9 cellular contexts compared by ENCODE assay signal in genomic region chr1:101128211-101128727, GRCh38.
A peak's percentile ranks its signal among the peaks of the same experiment; 100 is the strongest.
DNase-seq lines count a peak whose midpoint lies in the region; ATAC-seq and TF ChIP-seq lines count a peak whose summit lies in the region.
"Had no signal": no experiment of that assay in that cellular context is flagged by ENCODE, and none has a peak within 500 bp of the region (broad histone marks: within the 10 kb centered on the region; RNA-seq: fewer than 3 reads in every experiment).

No MANE protein-coding gene starts in this region.

- H3F3A ChIP-seq in DOHH2 (ENCODE audit: control insufficient read depth, insufficient read depth): peaks cover 10% of the 10 kb centered on the region

- TF ChIP-seq CTCF in DOHH2 (IDR thresholded peaks at IDR 0.05; ENCODE audit: low read depth, low read length, poor library complexity, severe bottlenecking): no peak

- no peaks in the 10 kb centered on the region for H3K36me3 ChIP-seq in DOHH2 (ENCODE audit: control insufficient read depth, low read length)
- H3K36me3 ChIP-seq: neutrophil had no signal

- DNase-seq in activated effector memory CD4-positive, alpha-beta T cell treated with anti-CD3 and anti-CD28 coated beads, Interleukin-2, amount 50 U/mL, for 16 hours: peak; percentile 66
- DNase-seq in middle frontal gyrus (ENCODE audit: extremely low spot score, low spot score) (no peak), NCI-H2171 treated with DMSO at 0.1 percent for 48 hours (lab: John Stamatoyannopoulos, UW) (no peak), iPS-NIHi7 (ENCODE audit: extremely low spot score) (no peak), HuH-7 (ENCODE audit: low spot score) (no peak)

- peaks cover 34% of the 10 kb centered on the region for H3K4me1 ChIP-seq in DOHH2 (ENCODE audit: control insufficient read depth, low read length)

- H4K20me1 ChIP-seq in DOHH2 (ENCODE audit: control insufficient read depth, insufficient read depth, low read depth, low read length): no peaks in the 10 kb centered on the region

- no peaks in the 10 kb centered on the region for H3K9me2 ChIP-seq in DOHH2 (replicated peaks; ENCODE audit: control insufficient read depth, low read length)

- H3K9me3 ChIP-seq in DOHH2 (ENCODE audit: control insufficient read depth, insufficient read depth, low read length): no peaks in the 10 kb centered on the region
- H3K9me3 ChIP-seq: neutrophil had no signal

- ATAC-seq in GM19455 (IDR thresholded peaks at IDR 0.05; ENCODE audit: unreplicated experiment) (peak; percentile 97), HG03378 (IDR thresholded peaks at IDR 0.05; ENCODE audit: unreplicated experiment) (peak; percentile 95)

- H3K27me3 ChIP-seq in DOHH2 (ENCODE audit: control insufficient read depth, low read length): no peaks in the 10 kb centered on the region
- H3K27me3 ChIP-seq: neutrophil had no signal

- peak overlapping the region; percentile 71 for H3K4me3 ChIP-seq in DOHH2 (ENCODE audit: low read length)

- H3K27ac ChIP-seq in DOHH2 (ENCODE audit: low read depth, low read length): peak overlapping the region; percentile 92
- H3K27ac ChIP-seq: neutrophil had no signal

- peak overlapping the region; percentile 97 for H3K4me2 ChIP-seq in DOHH2 (ENCODE audit: low read length)

- H3K79me2 ChIP-seq in DOHH2 (ENCODE audit: control insufficient read depth, low read length): no peaks in the 10 kb centered on the region
